Comparison of ENCODE assay signal across 9 cellular contexts in the genomic region with DNA sequence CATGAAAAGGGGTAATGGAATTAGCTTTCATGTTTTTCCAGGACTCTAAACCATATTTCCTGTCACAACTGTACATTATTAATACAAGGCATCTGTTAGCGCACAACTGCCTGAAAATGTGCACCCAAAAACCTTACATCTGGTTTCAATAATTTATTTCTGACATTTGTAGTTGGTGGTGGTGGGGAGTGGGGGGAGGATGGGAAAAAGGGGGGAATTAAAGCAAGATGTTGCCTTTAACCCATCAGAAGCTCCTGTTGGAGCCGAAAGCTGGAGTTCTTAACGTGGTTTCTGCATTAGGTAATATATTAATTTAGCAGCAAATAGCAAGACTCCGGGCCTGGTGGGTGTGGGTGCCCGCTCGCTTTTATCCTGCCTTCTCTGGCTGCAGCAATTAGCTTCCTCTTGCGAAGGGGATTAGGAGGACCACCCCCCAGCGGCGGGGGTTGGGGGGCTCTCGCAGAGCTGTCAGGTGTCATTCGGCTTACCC. TPM values are rescaled to one million over a fixed set of nuclear protein-coding genes. Genes with fewer than 3 reads are reported as not detected.
A peak's percentile ranks its signal among the peaks of the same experiment; 100 is the strongest.
DNase-seq lines count a peak whose midpoint lies in the region; ATAC-seq and TF ChIP-seq lines count a peak whose summit lies in the region.
"Had no signal": no experiment of that assay in that cellular context is flagged by ENCODE, and none has a peak within 500 bp of the region (broad histone marks: within the 10 kb centered on the region; RNA-seq: fewer than 3 reads in every experiment).

No MANE protein-coding gene starts in this region.

- TF ChIP-seq CTCF in dorsolateral prefrontal cortex (IDR thresholded peaks at IDR 0.05 in 54 of 56, conservative IDR thresholded peaks at IDR 0.05 in 2 of 56; ENCODE audit: low read depth in 1 of 56, partially characterized antibody in 56 of 56) (no peak), upper lobe of left lung (IDR thresholded peaks at IDR 0.05) (no peak)

- H3K4me2 ChIP-seq in mesendoderm (ENCODE audit: low read length) = no peak overlapping the region

- H3K27me3 ChIP-seq in dorsolateral prefrontal cortex = peaks cover 0 to 8% (median 0%) of the 10 kb centered on the region in 45 donors
- H3K27me3 ChIP-seq in mesendoderm (ENCODE audit: insufficient read depth, low read length, poor library complexity) = no peaks in the 10 kb centered on the region
- H3K27me3 ChIP-seq in upper lobe of left lung = no peaks in the 10 kb centered on the region

- intact Hi-C loops in dorsolateral prefrontal cortex (cut with DNase I) = no loop called here

- H3K23ac ChIP-seq in mesendoderm (ENCODE audit: low read length) = no peak overlapping the region

- H3K9me3 ChIP-seq in upper lobe of left lung = no peaks in the 10 kb centered on the region

- WGBS in mesendoderm (ENCODE audit: extremely low coverage, insufficient coverage, low lambda C conversion rate) = no CpG with 5 or more reads among the region's 11 CpGs
- 28 to 31% methylated on average over 6 to 11 of the region's 11 CpGs for WGBS in upper lobe of left lung, 2 donors

- DNase-seq in DMS53 (lab: John Stamatoyannopoulos, UW) = peak; percentile 47
- no peak for DNase-seq in DMS53 treated with DMSO at 0.1 percent for 48 hours (lab: John Stamatoyannopoulos, UW; ENCODE audit: unreplicated experiment)
- no peak for DNase-seq in dorsolateral prefrontal cortex
- no peak for DNase-seq in mesendoderm
- no peak for DNase-seq in upper lobe of left lung
- DNase-seq in HUDEP-2 (lab: John Stamatoyannopoulos, UW; ENCODE audit: unreplicated experiment in 76 of 76) = no peak
- DNase-seq in GDM1 (lab: John Stamatoyannopoulos, UW) = no peak

- H3K4me3 ChIP-seq in dorsolateral prefrontal cortex = peak overlapping the region in 58 of 59 donors; percentile 36 to 75 (median 62)
- H3K4me3 ChIP-seq in mesendoderm (ENCODE audit: low read length) = no peak overlapping the region
- peak overlapping the region in 3 of 4 donors; percentile 40 to 57 (median 50) for H3K4me3 ChIP-seq in upper lobe of left lung

- H2BK120ac ChIP-seq in mesendoderm (ENCODE audit: low read depth, low read length) = peak overlapping the region; percentile 76

- H3K9ac ChIP-seq in mesendoderm (ENCODE audit: low read length) = no peak overlapping the region

- ATAC-seq in upper lobe of left lung (ENCODE audit: low FRiP score in 2 of 2) (peak in 1 of 2 donors; percentile 41), GM19397 (IDR thresholded peaks at IDR 0.05; ENCODE audit: unreplicated experiment) (no peak)

- H2BK5ac ChIP-seq in mesendoderm (ENCODE audit: low read length) = no peak overlapping the region

- H3K56ac ChIP-seq in mesendoderm (ENCODE audit: low read length) = no peak overlapping the region

- H4K5ac ChIP-seq in mesendoderm (ENCODE audit: low read length) = no peak overlapping the region

- no peak for TF ChIP-seq POLR2A in upper lobe of left lung (IDR thresholded peaks at IDR 0.05)

- H3K18ac ChIP-seq in mesendoderm (ENCODE audit: low read length) = peak overlapping the region; percentile 15

- H3K79me2 ChIP-seq in mesendoderm (ENCODE audit: control insufficient read depth, insufficient read depth, low read length) = no peaks in the 10 kb centered on the region

- H2AK5ac ChIP-seq in mesendoderm (ENCODE audit: low read length) = no peak overlapping the region

- peak overlapping the region; percentile 37 for H3K4ac ChIP-seq in mesendoderm (ENCODE audit: low read depth, low read length)

- H3K36me3 ChIP-seq in mesendoderm (ENCODE audit: control insufficient read depth, insufficient read depth, low read length) (no peaks in the 10 kb centered on the region), upper lobe of left lung (no peaks in the 10 kb centered on the region)

- no peak overlapping the region for H4K8ac ChIP-seq in mesendoderm (ENCODE audit: low read depth, low read length)

- H3K27ac ChIP-seq in dorsolateral prefrontal cortex = peak overlapping the region in 5 of 59 donors; percentile 17 to 40 (median 36)
- peak overlapping the region; percentile 80 for H3K27ac ChIP-seq in mesendoderm (ENCODE audit: low read depth, low read length)
- peak overlapping the region; percentile 72 to 82 (median 75) for H3K27ac ChIP-seq in upper lobe of left lung
- H3K27ac ChIP-seq: 22Rv1 had no signal

- H2BK15ac ChIP-seq in mesendoderm (replicated peaks; ENCODE audit: low read depth) = peak overlapping the region; percentile 74

- H3K4me1 ChIP-seq in mesendoderm (ENCODE audit: control insufficient read depth, low read depth, low read length) (peaks cover 13% of the 10 kb centered on the region), upper lobe of left lung (peaks cover 13 to 32% (median 28%) of the 10 kb centered on the region in 4 donors)

- no peak for TF ChIP-seq EP300 in upper lobe of left lung (IDR thresholded peaks at IDR 0.05)

- no peaks in the 10 kb centered on the region for H3K79me1 ChIP-seq in mesendoderm (ENCODE audit: low read length)

RNA-seq across cellular contexts. Expression of a gene that starts 36.9 kb away (rescaled TPM):
- total RNA-seq in dorsolateral prefrontal cortex (10 to 100 TPM in 13 of 120 experiments, 1 to 10 TPM in 107; 3.6 to 14.7 (median 7.1) TPM), upper lobe of left lung (1 to 10 TPM; 4.6 to 8.1 (median 5.7) TPM)
- 0.67 TPM for polyA plus RNA-seq in mesendoderm (2013, experiment 1 of 2)
- polyA plus RNA-seq in mesendoderm (2013, experiment 2 of 2) = 0.87 TPM

RNA-seq across cellular contexts. Expression of a gene that starts 59.2 kb away (rescaled TPM):
- total RNA-seq in dorsolateral prefrontal cortex (10 to 100 TPM in 23 of 120 experiments, 1 to 10 TPM in 97; 2.2 to 13.5 (median 7.3) TPM), upper lobe of left lung (10 to 100 TPM in 1 of 6 donors, 1 to 10 TPM in 5; 2.0 to 11.5 (median 5.5) TPM)
- 24.6 TPM for polyA plus RNA-seq in mesendoderm (2013, experiment 1 of 2)
- 23.7 TPM for polyA plus RNA-seq in mesendoderm (2013, experiment 2 of 2)
